Comparison of ENCODE assay signal across 26 cellular contexts in genomic region chr5:171477666-171478065, GRCh38. TPM values are rescaled to one million over a fixed set of nuclear protein-coding genes. Genes with fewer than 3 reads are reported as not detected.
"Had no signal": no experiment of that assay in that cellular context is flagged by ENCODE, and none has a peak within 500 bp of the region (broad histone marks: within the 10 kb centered on the region; RNA-seq: fewer than 3 reads in every experiment).

No MANE protein-coding gene starts in this region.

- H3K27me3 Mint-ChIP-seq: dendritic cell treated with granulocyte-macrophage colony-stimulating factor and Interleukin-4, amounts not matched to agents 40 ng/mL and 50 ng/mL, for 4 days had no signal

- DNase-seq: colonic mucosa; cortex of kidney; effector CD8-positive, alpha-beta T cell; effector memory CD8-positive, alpha-beta T cell; endodermal cell; esophagus squamous epithelium; foreskin fibroblast; foreskin melanocyte; gastrocnemius medialis; glutamatergic neuron; head of caudate nucleus; heart right ventricle; hippocampal formation; left cardiac atrium; left lung; left ventricle myocardium superior; lower lobe of right lung; mesenchymal stem cell; midbrain had no signal

- H3K9me3 ChIP-seq: colonic mucosa, esophagus squamous epithelium, gastrocnemius medialis, left lung, lower lobe of right lung had no signal

- ATAC-seq: effector memory CD8-positive, alpha-beta T cell; esophagus mucosa; gastrocnemius medialis; heart right ventricle; left cardiac atrium; left lung; left ventricle myocardium superior; lower lobe of right lung had no signal

- H3K27ac Mint-ChIP-seq: dendritic cell treated with granulocyte-macrophage colony-stimulating factor and Interleukin-4, amounts not matched to agents 40 ng/mL and 50 ng/mL, for 4 days; effector memory CD8-positive, alpha-beta T cell; endodermal cell had no signal

- H3K4me3 ChIP-seq: colonic mucosa, esophagus squamous epithelium, gastrocnemius medialis, heart right ventricle, left lung, lower lobe of right lung had no signal

- H3K27ac ChIP-seq: colonic mucosa, epithelial cell of prostate, esophagus squamous epithelium, gastrocnemius medialis, heart right ventricle, left lung, lower lobe of right lung had no signal

- H3K27me3 ChIP-seq: colonic mucosa, esophagus squamous epithelium, gastrocnemius medialis, heart right ventricle, left lung had no signal

- H3K4me1 ChIP-seq: colonic mucosa, esophagus squamous epithelium, gastrocnemius medialis, lower lobe of right lung had no signal

- H3K9me3 Mint-ChIP-seq: dendritic cell treated with granulocyte-macrophage colony-stimulating factor and Interleukin-4, amounts not matched to agents 40 ng/mL and 50 ng/mL, for 4 days; effector memory CD8-positive, alpha-beta T cell had no signal

- H3K36me3 ChIP-seq: colonic mucosa, esophagus squamous epithelium, gastrocnemius medialis, heart right ventricle, left lung, lower lobe of right lung had no signal

- H3K4me3 Mint-ChIP-seq: dendritic cell treated with granulocyte-macrophage colony-stimulating factor and Interleukin-4, amounts not matched to agents 40 ng/mL and 50 ng/mL, for 4 days; effector memory CD8-positive, alpha-beta T cell; endodermal cell had no signal

RNA-seq across cellular contexts. Expression of gene FGF18, which starts 58.2 kb away (rescaled TPM):
- total RNA-seq: dermis microvascular lymphatic vessel endothelial cell, glomerular endothelial cell, kidney epithelial cell, lung microvascular endothelial cell had no signal
